In the genomic region with DNA sequence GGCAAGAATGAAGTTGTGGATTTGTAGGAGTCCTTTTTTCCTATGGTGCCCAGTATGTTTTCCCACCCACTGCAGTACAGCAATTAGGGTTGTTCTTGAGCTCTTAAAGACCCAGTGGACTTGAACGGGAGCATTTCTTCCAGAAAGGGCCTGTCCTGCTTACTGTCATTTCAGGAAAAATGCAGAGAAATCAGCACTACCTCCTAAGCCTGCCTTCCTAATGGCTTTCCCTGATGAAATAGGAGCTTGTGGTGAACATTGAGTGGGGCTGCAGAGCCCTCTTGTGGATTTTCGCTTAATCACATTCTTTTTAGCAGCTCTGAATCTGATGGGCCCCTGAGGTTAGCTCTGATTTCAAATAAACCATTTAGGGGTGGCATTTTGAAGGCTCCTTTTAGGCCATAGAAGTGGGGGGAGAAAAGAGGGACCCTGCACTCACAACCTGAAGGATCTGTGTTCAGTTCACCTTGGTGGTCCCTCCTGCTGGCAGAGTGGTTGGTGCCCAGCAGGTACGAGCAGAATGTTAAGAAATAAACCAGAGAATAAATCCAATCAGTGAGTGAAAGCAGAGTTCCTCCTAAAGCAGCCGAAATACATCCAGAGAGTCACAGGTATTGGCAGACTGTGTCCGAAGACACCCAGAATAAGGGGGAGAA, we compare ENCODE assay signal across 2 cellular contexts.
TF ChIP-seq lines count a peak whose summit lies in the region.

No MANE protein-coding gene starts in this region.

TF ChIP-seq in HEK293, 187 proteins besides CTCF, POLR2A, EP300 and RAD21 (continued from another document):
- TF ChIP-seq IKZF3 (tag by site-specific recombination; IDR thresholded peaks at IDR 0.05) (peak; percentile 93), ZNF133 (tag by site-specific recombination; IDR thresholded peaks at IDR 0.05) (no peak), ZNF654 (tag by site-specific recombination; IDR thresholded peaks at IDR 0.05; ENCODE audit: low read depth) (peak; percentile 92), ZBTB21 (tag by site-specific recombination; IDR thresholded peaks at IDR 0.05) (no peak), ZNF341 (tag by site-specific recombination; IDR thresholded peaks at IDR 0.05; ENCODE audit: low read depth) (no peak), ZNF366 (tag by site-specific recombination; conservative IDR thresholded peaks at IDR 0.05) (peak; percentile 49; the same call in 1 of the 2 replicates), RBAK (tag by site-specific recombination; IDR thresholded peaks at IDR 0.05) (no peak), BCL11A (tag by site-specific recombination; IDR thresholded peaks at IDR 0.05; ENCODE audit: low read depth) (no peak), KLF10 (tag by site-specific recombination; IDR thresholded peaks at IDR 0.05) (no peak)
- TF ChIP-seq, protein P1, sequence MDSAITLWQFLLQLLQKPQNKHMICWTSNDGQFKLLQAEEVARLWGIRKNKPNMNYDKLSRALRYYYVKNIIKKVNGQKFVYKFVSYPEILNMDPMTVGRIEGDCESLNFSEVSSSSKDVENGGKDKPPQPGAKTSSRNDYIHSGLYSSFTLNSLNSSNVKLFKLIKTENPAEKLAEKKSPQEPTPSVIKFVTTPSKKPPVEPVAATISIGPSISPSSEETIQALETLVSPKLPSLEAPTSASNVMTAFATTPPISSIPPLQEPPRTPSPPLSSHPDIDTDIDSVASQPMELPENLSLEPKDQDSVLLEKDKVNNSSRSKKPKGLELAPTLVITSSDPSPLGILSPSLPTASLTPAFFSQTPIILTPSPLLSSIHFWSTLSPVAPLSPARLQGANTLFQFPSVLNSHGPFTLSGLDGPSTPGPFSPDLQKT (IDR thresholded peaks at IDR 0.05; ENCODE audit: borderline replicate concordance, low read depth, low read length), result no peak

TF ChIP-seq in GM12878, 131 proteins besides CTCF, POLR2A, EP300 and RAD21 (continued from another document):
- TF ChIP-seq, protein P2, sequence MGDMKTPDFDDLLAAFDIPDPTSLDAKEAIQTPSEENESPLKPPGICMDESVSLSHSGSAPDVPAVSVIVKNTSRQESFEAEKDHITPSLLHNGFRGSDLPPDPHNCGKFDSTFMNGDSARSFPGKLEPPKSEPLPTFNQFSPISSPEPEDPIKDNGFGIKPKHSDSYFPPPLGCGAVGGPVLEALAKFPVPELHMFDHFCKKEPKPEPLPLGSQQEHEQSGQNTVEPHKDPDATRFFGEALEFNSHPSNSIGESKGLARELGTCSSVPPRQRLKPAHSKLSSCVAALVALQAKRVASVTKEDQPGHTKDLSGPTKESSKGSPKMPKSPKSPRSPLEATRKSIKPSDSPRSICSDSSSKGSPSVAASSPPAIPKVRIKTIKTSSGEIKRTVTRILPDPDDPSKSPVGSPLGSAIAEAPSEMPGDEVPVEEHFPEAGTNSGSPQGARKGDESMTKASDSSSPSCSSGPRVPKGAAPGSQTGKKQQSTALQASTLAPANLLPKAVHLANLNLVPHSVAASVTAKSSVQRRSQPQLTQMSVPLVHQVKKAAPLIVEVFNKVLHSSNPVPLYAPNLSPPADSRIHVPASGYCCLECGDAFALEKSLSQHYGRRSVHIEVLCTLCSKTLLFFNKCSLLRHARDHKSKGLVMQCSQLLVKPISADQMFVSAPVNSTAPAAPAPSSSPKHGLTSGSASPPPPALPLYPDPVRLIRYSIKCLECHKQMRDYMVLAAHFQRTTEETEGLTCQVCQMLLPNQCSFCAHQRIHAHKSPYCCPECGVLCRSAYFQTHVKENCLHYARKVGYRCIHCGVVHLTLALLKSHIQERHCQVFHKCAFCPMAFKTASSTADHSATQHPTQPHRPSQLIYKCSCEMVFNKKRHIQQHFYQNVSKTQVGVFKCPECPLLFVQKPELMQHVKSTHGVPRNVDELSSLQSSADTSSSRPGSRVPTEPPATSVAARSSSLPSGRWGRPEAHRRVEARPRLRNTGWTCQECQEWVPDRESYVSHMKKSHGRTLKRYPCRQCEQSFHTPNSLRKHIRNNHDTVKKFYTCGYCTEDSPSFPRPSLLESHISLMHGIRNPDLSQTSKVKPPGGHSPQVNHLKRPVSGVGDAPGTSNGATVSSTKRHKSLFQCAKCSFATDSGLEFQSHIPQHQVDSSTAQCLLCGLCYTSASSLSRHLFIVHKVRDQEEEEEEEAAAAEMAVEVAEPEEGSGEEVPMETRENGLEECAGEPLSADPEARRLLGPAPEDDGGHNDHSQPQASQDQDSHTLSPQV (IDR thresholded peaks at IDR 0.05), result no peak
- no peak for TF ChIP-seq FOS (IDR thresholded peaks at IDR 0.05; ENCODE audit: borderline replicate concordance, extremely low read depth, insufficient read length)
- TF ChIP-seq SMC3 (IDR thresholded peaks at IDR 0.05; ENCODE audit: borderline replicate concordance, low read length), result peak; percentile 76; the same call in 1 of the 2 replicates
